Comparison of ENCODE assay signal across 17 cellular contexts in the genomic region with DNA sequence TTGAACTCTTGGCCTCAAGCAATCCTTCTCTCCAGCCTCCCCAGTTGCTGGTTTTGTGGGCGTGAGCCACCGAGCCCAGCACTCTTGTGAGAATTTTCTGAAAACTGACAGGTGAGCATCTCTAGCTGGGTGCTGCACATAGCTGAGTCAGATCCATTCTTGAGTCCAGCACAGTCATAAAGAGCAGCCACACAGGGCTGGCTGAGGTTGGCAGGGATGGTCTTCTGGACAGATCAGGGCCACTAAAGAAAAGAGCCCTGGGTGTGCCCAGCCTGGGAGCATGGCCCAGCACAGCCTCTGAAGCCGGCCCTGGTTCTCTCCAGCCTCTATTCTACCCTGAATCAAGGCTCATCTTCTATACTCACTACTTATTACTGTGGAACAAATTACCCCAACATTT. TPM values are rescaled to one million over a fixed set of nuclear protein-coding genes. Genes with fewer than 3 reads are reported as not detected.
DNase-seq lines count a peak whose midpoint lies in the region; ATAC-seq and TF ChIP-seq lines count a peak whose summit lies in the region.
"Had no signal": no experiment of that assay in that cellular context is flagged by ENCODE, and none has a peak within 500 bp of the region (broad histone marks: within the 10 kb centered on the region; RNA-seq: fewer than 3 reads in every experiment).

No MANE protein-coding gene starts in this region.

- no peak overlapping the region for H2AFZ ChIP-seq in hepatocyte
- H2AFZ ChIP-seq: GM23338, PC-9 had no signal

- H3K4me2 ChIP-seq in hepatocyte, result no peak overlapping the region
- H3K4me2 ChIP-seq: BLaER1, GM23338, PC-9 had no signal

- no peaks in the 10 kb centered on the region for H3K9me2 ChIP-seq in hepatocyte (replicated peaks; ENCODE audit: insufficient read depth)

- no peaks in the 10 kb centered on the region for H4K20me1 ChIP-seq in hepatocyte (ENCODE audit: insufficient read depth, poor library complexity, severe bottlenecking)
- H4K20me1 ChIP-seq: BLaER1 had no signal

- no peaks in the 10 kb centered on the region for H3K4me1 ChIP-seq in RWPE2 (ENCODE audit: insufficient read depth, poor library complexity, severe bottlenecking)
- peaks cover 0 to 6% (median 0%) of the 10 kb centered on the region in 3 donors for H3K4me1 ChIP-seq in gastroesophageal sphincter
- H3K4me1 ChIP-seq in transverse colon, result no peaks in the 10 kb centered on the region
- no peaks in the 10 kb centered on the region for H3K4me1 ChIP-seq in hepatocyte (ENCODE audit: insufficient read depth)
- H3K4me1 ChIP-seq: BLaER1 had no signal

- intact Hi-C loops in transverse colon (cut with DNase I; ENCODE audit: low total_unique reads), result no loop called here

- H3K27me3 ChIP-seq in RWPE2 (ENCODE audit: insufficient read depth, poor library complexity, severe bottlenecking), result no peaks in the 10 kb centered on the region
- peaks cover 30% of the 10 kb centered on the region for H3K27me3 ChIP-seq in gastroesophageal sphincter
- peaks cover 13% of the 10 kb centered on the region for H3K27me3 ChIP-seq in transverse colon
- no peaks in the 10 kb centered on the region for H3K27me3 ChIP-seq in hepatocyte
- H3K27me3 ChIP-seq: BLaER1 had no signal

- TF ChIP-seq POLR2A in gastroesophageal sphincter (IDR thresholded peaks at IDR 0.05) (no peak), transverse colon (IDR thresholded peaks at IDR 0.05) (no peak)

- peaks cover 14% of the 10 kb centered on the region for H3K27me3 Mint-ChIP-seq in stimulated activated naive CD8-positive, alpha-beta T cell treated with anti-CD3 and anti-CD28 coated beads, Interleukin-15, amount 100 ng/mL, for 72 hours

- in situ Hi-C loops in transverse colon (cut with MboI; ENCODE audit: low pct_ligation_motif_present in 1 of 4, low pct_unique_long_range_greater_than_20kb in 1 of 4, low sequenced_read_pairs in 3 of 4), result no loop called here

- no peak overlapping the region for H3K27ac Mint-ChIP-seq in stimulated activated naive CD8-positive, alpha-beta T cell treated with anti-CD3 and anti-CD28 coated beads, Interleukin-15, amount 100 ng/mL, for 72 hours
- H3K27ac Mint-ChIP-seq: GM23338 had no signal

- H3K79me2 ChIP-seq in hepatocyte, result no peaks in the 10 kb centered on the region

- H3K9me3 Mint-ChIP-seq in stimulated activated naive CD8-positive, alpha-beta T cell treated with anti-CD3 and anti-CD28 coated beads, Interleukin-15, amount 100 ng/mL, for 72 hours, result no peaks in the 10 kb centered on the region
- H3K9me3 Mint-ChIP-seq: GM23338 had no signal

- 93% methylated on average over 2 of the region's 3 CpGs; no CpG with 5 or more reads in 1 of the 2 donors for WGBS in gastroesophageal sphincter (ENCODE audit: low coverage in 1 of 2), 2 donors
- 78% methylated on average over 3 of the region's 3 CpGs; no CpG with 5 or more reads in 1 of the 2 donors for WGBS in transverse colon (ENCODE audit: low coverage in 1 of 2), 2 donors
- 86% methylated on average over 3 of the region's 3 CpGs for WGBS in hepatocyte (ENCODE audit: low lambda C conversion rate, missing lambda C conversion rate)

- H3K4me1 Mint-ChIP-seq in stimulated activated naive CD8-positive, alpha-beta T cell treated with anti-CD3 and anti-CD28 coated beads, Interleukin-15, amount 100 ng/mL, for 72 hours, result no peaks in the 10 kb centered on the region

- H3K27ac ChIP-seq in RWPE2 (ENCODE audit: poor library complexity, severe bottlenecking), result no peak overlapping the region
- no peak overlapping the region for H3K27ac ChIP-seq in gastroesophageal sphincter
- H3K27ac ChIP-seq in transverse colon, result no peak overlapping the region
- H3K27ac ChIP-seq in hepatocyte, result no peak overlapping the region
- H3K27ac ChIP-seq: 22Rv1, BLaER1, PC-9 had no signal

- DNase-seq in DMS53 (lab: John Stamatoyannopoulos, UW), result peak; percentile 17
- no peak for DNase-seq in DMS53 treated with DMSO at 0.1 percent for 48 hours (lab: John Stamatoyannopoulos, UW; ENCODE audit: unreplicated experiment)
- peak; percentile 58 for DNase-seq in RWPE2 (ENCODE audit: low spot score)
- no peak for DNase-seq in stimulated activated naive CD8-positive, alpha-beta T cell treated with anti-CD3 and anti-CD28 coated beads, Interleukin-15, amount 100 ng/mL, for 72 hours
- no peak for DNase-seq in transverse colon
- DNase-seq in hepatocyte (ENCODE audit: low spot score), result no peak
- DNase-seq: DMS 273 treated with DMSO at 0.1 percent for 48 hours, NCI-H1048, NCI-H226, NCI-H526 treated with DMSO at 0.1 percent for 48 hours, PC-9 had no signal

- H3K9me3 ChIP-seq in RWPE2 (ENCODE audit: severe bottlenecking) (no peaks in the 10 kb centered on the region), gastroesophageal sphincter (no peaks in the 10 kb centered on the region), transverse colon (no peaks in the 10 kb centered on the region), hepatocyte (ENCODE audit: low read depth) (no peaks in the 10 kb centered on the region)
- H3K9me3 ChIP-seq: BLaER1 had no signal

- no peak for TF ChIP-seq EP300 in gastroesophageal sphincter (IDR thresholded peaks at IDR 0.05)
- TF ChIP-seq EP300 in transverse colon (IDR thresholded peaks at IDR 0.05; ENCODE audit: low read depth), result no peak

- no peak overlapping the region for H3K4me3 Mint-ChIP-seq in stimulated activated naive CD8-positive, alpha-beta T cell treated with anti-CD3 and anti-CD28 coated beads, Interleukin-15, amount 100 ng/mL, for 72 hours
- H3K4me3 Mint-ChIP-seq: GM23338 had no signal

- no peak overlapping the region for H3K4me3 ChIP-seq in RWPE2 (ENCODE audit: severe bottlenecking)
- no peak overlapping the region for H3K4me3 ChIP-seq in gastroesophageal sphincter
- no peak overlapping the region for H3K4me3 ChIP-seq in transverse colon
- no peak overlapping the region for H3K4me3 ChIP-seq in hepatocyte
- H3K4me3 ChIP-seq: BLaER1, GM23338, PC-9 had no signal

- H3K36me3 ChIP-seq in RWPE2 (ENCODE audit: low read depth), result no peaks in the 10 kb centered on the region
- no peaks in the 10 kb centered on the region for H3K36me3 ChIP-seq in gastroesophageal sphincter
- H3K36me3 ChIP-seq in transverse colon, result no peaks in the 10 kb centered on the region
- no peaks in the 10 kb centered on the region for H3K36me3 ChIP-seq in hepatocyte (replicated peaks; ENCODE audit: insufficient read depth, low read depth)
- H3K36me3 ChIP-seq: BLaER1 had no signal

- TF ChIP-seq CTCF in RWPE2 (IDR thresholded peaks at IDR 0.05; ENCODE audit: poor library complexity, severe bottlenecking) (no peak), gastroesophageal sphincter (IDR thresholded peaks at IDR 0.05) (no peak), transverse colon (IDR thresholded peaks at IDR 0.05) (no peak), hepatocyte (IDR thresholded peaks at IDR 0.05; ENCODE audit: poor library complexity) (no peak)

- ATAC-seq in RWPE2 (ENCODE audit: low read depth) (peak; percentile 44), gastroesophageal sphincter (peak; percentile 31), GM18867 (IDR thresholded peaks at IDR 0.05; ENCODE audit: unreplicated experiment) (no peak)
- peak; percentile 58 for ATAC-seq in stimulated activated naive CD8-positive, alpha-beta T cell treated with anti-CD3 and anti-CD28 coated beads, Interleukin-15, amount 100 ng/mL, for 72 hours
- ATAC-seq: GM23338, Right ventricle myocardium inferior had no signal

RNA-seq across cellular contexts. Expression of gene DLGAP4, which starts 11.5 kb away (rescaled TPM):
- 10 to 100 TPM; 35.5 to 76.1 (median 42.2) TPM for total RNA-seq in gastroesophageal sphincter
- total RNA-seq in transverse colon, result 100 to 1,000 TPM in 1 of 4 donors, 10 to 100 TPM in 3; 33.5 to 159 (median 56.6) TPM
- total RNA-seq in hepatocyte, result 13.8 and 16.5 TPM in 2 replicates
- 39.4 and 48.6 TPM in 2 replicates for polyA plus RNA-seq in hepatocyte

Comparison
In these comparisons a context has a peak if more than half of its experiments do, and no peak if none do; other contexts are left out.
1. DNase-seq: peak in DMS53 (single experiment) and RWPE2 (single experiment); none in DMS53 treated with DMSO at 0.1 percent for 48 hours (single experiment), stimulated activated naive CD8-positive, alpha-beta T cell treated with anti-CD3 and anti-CD28 coated beads, Interleukin-15, amount 100 ng/mL, for 72 hours (0 of 2), transverse colon (single experiment) and hepatocyte (single experiment).